ENCODE assay signal across 1 cellular context in genomic region chr17:19551708-19552148, GRCh38.
TF ChIP-seq lines count a peak whose summit lies in the region.

No MANE protein-coding gene starts in this region.

TF ChIP-seq in HepG2, 621 proteins besides CTCF, POLR2A, EP300 and RAD21 (continued from another document and continues in another):
- TF ChIP-seq ZBTB40 (IDR thresholded peaks at IDR 0.05) (no peak), ZBTB40 (CRISPR knock-in tag; IDR thresholded peaks at IDR 0.05) (0 out of 2 replicates have a peak, but pooled peaks have one; percentile 15), HDAC1 (CRISPR knock-in tag; IDR thresholded peaks at IDR 0.05) (peak; percentile 36; the same call in 1 of the 2 replicates), ZSCAN29 (CRISPR knock-in tag; conservative IDR thresholded peaks at IDR 0.05) (0 out of 2 replicates have a peak, but pooled peaks have one; percentile 53), FOXA3 (CRISPR knock-in tag; IDR thresholded peaks at IDR 0.05) (peak; percentile 53), MIXL1 (CRISPR knock-in tag; IDR thresholded peaks at IDR 0.05) (peak; percentile 69; the same call in 1 of the 2 replicates), TARDBP (CRISPR knock-in tag; IDR thresholded peaks at IDR 0.05) (0 out of 2 replicates have a peak, but pooled peaks have one; percentile 15), SSRP1 (CRISPR knock-in tag; IDR thresholded peaks at IDR 0.05) (peak; percentile 57; the same call in 1 of the 2 replicates), ZNF598 (CRISPR knock-in tag; IDR thresholded peaks at IDR 0.05; ENCODE audit: borderline replicate concordance) (no peak), HINFP (CRISPR knock-in tag; IDR thresholded peaks at IDR 0.05; ENCODE audit: low read depth) (0 out of 2 replicates have a peak, but pooled peaks have one; percentile 21), HOXA3 (CRISPR knock-in tag; IDR thresholded peaks at IDR 0.05) (peak; percentile 38; the same call in 1 of the 2 replicates), ATF7 (IDR thresholded peaks at IDR 0.05) (no peak), ATF7 (CRISPR knock-in tag; IDR thresholded peaks at IDR 0.05) (0 out of 2 replicates have a peak, but pooled peaks have one; percentile 27), ZNF264 (CRISPR knock-in tag; IDR thresholded peaks at IDR 0.05) (0 out of 2 replicates have a peak, but pooled peaks have one; percentile 30), XRCC5 (optimal IDR thresholded peaks at IDR 0.05; ENCODE audit: low read length) (no peak), PAXIP1 (CRISPR knock-in tag; conservative IDR thresholded peaks at IDR 0.05) (0 out of 2 replicates have a peak, but pooled peaks have one; percentile 29), ATM (IDR thresholded peaks at IDR 0.05; ENCODE audit: borderline replicate concordance) (no peak), FOXP4 (CRISPR knock-in tag; IDR thresholded peaks at IDR 0.05) (peak; percentile 54), HNF4A (CRISPR knock-in tag; IDR thresholded peaks at IDR 0.05) (peak; percentile 72), HNF4G (IDR thresholded peaks at IDR 0.05; ENCODE audit: borderline replicate concordance, low read depth, low read length) (peak; percentile 43), HNF4G (CRISPR knock-in tag; IDR thresholded peaks at IDR 0.05; ENCODE audit: borderline replicate concordance, low read depth) (no peak; the same call in 1 of the 2 replicates), NR0B2 (CRISPR knock-in tag; IDR thresholded peaks at IDR 0.05) (0 out of 2 replicates have a peak, but pooled peaks have one; percentile 53), TAF1 (CRISPR knock-in tag; IDR thresholded peaks at IDR 0.05) (0 out of 2 replicates have a peak, but pooled peaks have one; percentile 10), NFKB2 (CRISPR knock-in tag; IDR thresholded peaks at IDR 0.05; ENCODE audit: borderline replicate concordance) (no peak), CEBPG (CRISPR knock-in tag; IDR thresholded peaks at IDR 0.05) (peak; percentile 38; the same call in 1 of the 2 replicates), MEF2D (CRISPR knock-in tag; IDR thresholded peaks at IDR 0.05) (no peak), ZNF510 (CRISPR knock-in tag; IDR thresholded peaks at IDR 0.05; ENCODE audit: low read depth) (0 out of 2 replicates have a peak, but pooled peaks have one; percentile 49), ETV5 (CRISPR knock-in tag; IDR thresholded peaks at IDR 0.05; ENCODE audit: borderline replicate concordance) (peak; percentile 20; the same call in 1 of the 2 replicates), SOX13 (IDR thresholded peaks at IDR 0.05) (no peak), SOX13 (CRISPR knock-in tag; conservative IDR thresholded peaks at IDR 0.05 in 1 of 2, IDR thresholded peaks at IDR 0.05 in 1 of 2) (peak in 1 of 2 experiments; percentile 32; a peak in 1 of 4 replicates), ZMYM2 (CRISPR knock-in tag; IDR thresholded peaks at IDR 0.05) (no peak), ZNF7 (CRISPR knock-in tag; IDR thresholded peaks at IDR 0.05) (no peak), IRF9 (CRISPR knock-in tag; IDR thresholded peaks at IDR 0.05; ENCODE audit: borderline replicate concordance) (no peak), ZBTB21 (CRISPR knock-in tag; IDR thresholded peaks at IDR 0.05) (0 out of 2 replicates have a peak, but pooled peaks have one; percentile 34), ZNF12 (CRISPR knock-in tag; IDR thresholded peaks at IDR 0.05) (no peak)
- TF ChIP-seq, protein P1, sequence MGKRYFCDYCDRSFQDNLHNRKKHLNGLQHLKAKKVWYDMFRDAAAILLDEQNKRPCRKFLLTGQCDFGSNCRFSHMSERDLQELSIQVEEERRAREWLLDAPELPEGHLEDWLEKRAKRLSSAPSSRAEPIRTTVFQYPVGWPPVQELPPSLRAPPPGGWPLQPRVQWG (CRISPR knock-in tag; IDR thresholded peaks at IDR 0.05; ENCODE audit: borderline replicate concordance, low read depth): no peak
- TF ChIP-seq, protein P2, sequence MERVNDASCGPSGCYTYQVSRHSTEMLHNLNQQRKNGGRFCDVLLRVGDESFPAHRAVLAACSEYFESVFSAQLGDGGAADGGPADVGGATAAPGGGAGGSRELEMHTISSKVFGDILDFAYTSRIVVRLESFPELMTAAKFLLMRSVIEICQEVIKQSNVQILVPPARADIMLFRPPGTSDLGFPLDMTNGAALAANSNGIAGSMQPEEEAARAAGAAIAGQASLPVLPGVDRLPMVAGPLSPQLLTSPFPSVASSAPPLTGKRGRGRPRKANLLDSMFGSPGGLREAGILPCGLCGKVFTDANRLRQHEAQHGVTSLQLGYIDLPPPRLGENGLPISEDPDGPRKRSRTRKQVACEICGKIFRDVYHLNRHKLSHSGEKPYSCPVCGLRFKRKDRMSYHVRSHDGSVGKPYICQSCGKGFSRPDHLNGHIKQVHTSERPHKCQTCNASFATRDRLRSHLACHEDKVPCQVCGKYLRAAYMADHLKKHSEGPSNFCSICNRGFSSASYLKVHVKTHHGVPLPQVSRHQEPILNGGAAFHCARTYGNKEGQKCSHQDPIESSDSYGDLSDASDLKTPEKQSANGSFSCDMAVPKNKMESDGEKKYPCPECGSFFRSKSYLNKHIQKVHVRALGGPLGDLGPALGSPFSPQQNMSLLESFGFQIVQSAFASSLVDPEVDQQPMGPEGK (CRISPR knock-in tag; IDR thresholded peaks at IDR 0.05): no peak
